Comparison of ENCODE assay signal across 24 cellular contexts in the genomic region with DNA sequence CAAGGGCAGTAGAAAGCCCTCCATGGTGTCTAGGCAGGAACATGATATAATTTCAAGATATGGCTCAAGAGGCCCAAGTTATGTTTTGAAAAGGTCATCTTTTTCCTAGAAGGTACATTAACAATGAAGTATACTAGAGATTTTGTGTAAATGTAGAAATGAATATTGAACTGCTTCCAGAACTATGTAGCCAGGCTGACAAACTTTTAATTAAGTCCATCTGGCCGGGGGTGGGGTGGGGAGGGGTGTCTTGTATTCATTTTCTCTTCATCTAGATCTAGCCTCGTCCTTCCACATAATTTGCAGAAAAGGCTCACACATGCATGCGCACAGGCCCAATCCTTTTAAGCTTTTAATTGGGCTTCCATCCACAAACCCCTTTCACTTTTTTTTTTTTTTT.
"Had no signal": no experiment of that assay in that cellular context is flagged by ENCODE, and none has a peak within 500 bp of the region (broad histone marks: within the 10 kb centered on the region; RNA-seq: fewer than 3 reads in every experiment).

No MANE protein-coding gene starts in this region.

- H3K36me3 ChIP-seq: colonic mucosa, esophagus squamous epithelium, gastrocnemius medialis, left lung, lower lobe of right lung had no signal

- H3K27me3 ChIP-seq: colonic mucosa, gastrocnemius medialis, heart right ventricle, left lung had no signal

- ATAC-seq: effector memory CD8-positive, alpha-beta T cell; esophagus mucosa; gastrocnemius medialis; heart right ventricle; left cardiac atrium; left lung; left ventricle myocardium superior; lower lobe of right lung; mucosa of descending colon had no signal

- H3K4me1 ChIP-seq: colonic mucosa, gastrocnemius medialis, heart right ventricle, left lung, lower lobe of right lung had no signal

- H3K4me3 ChIP-seq: colonic mucosa, esophagus squamous epithelium, gastrocnemius medialis, heart right ventricle, left lung, lower lobe of right lung, mucosa of descending colon had no signal

- H3K27ac Mint-ChIP-seq: dendritic cell treated with granulocyte-macrophage colony-stimulating factor and Interleukin-4, amounts not matched to agents 40 ng/mL and 50 ng/mL, for 4 days; effector memory CD8-positive, alpha-beta T cell; endodermal cell; mesothelial cell of epicardium had no signal

- H3K9me3 ChIP-seq: colonic mucosa, esophagus squamous epithelium, gastrocnemius medialis, lower lobe of right lung, mucosa of descending colon had no signal

- H3K9me3 Mint-ChIP-seq: dendritic cell treated with granulocyte-macrophage colony-stimulating factor and Interleukin-4, amounts not matched to agents 40 ng/mL and 50 ng/mL, for 4 days; effector memory CD8-positive, alpha-beta T cell; mesothelial cell of epicardium had no signal

- H3K4me3 Mint-ChIP-seq: dendritic cell treated with granulocyte-macrophage colony-stimulating factor and Interleukin-4, amounts not matched to agents 40 ng/mL and 50 ng/mL, for 4 days; effector memory CD8-positive, alpha-beta T cell; endodermal cell; mesothelial cell of epicardium had no signal

- DNase-seq: cerebellar nuclear complex; colonic mucosa; cortex of kidney; effector CD8-positive, alpha-beta T cell; effector memory CD8-positive, alpha-beta T cell; endodermal cell; erythroblast; esophagus squamous epithelium; foreskin melanocyte; gastrocnemius medialis; glutamatergic neuron; head of caudate nucleus; heart right ventricle; hippocampal formation; left cardiac atrium; left lung; left ventricle myocardium superior; lower lobe of right lung; mesenchymal stem cell; mucosa of descending colon had no signal

- H3K27me3 Mint-ChIP-seq: dendritic cell treated with granulocyte-macrophage colony-stimulating factor and Interleukin-4, amounts not matched to agents 40 ng/mL and 50 ng/mL, for 4 days; effector memory CD8-positive, alpha-beta T cell had no signal

- H3K27ac ChIP-seq: colonic mucosa, epithelial cell of prostate, esophagus squamous epithelium, gastrocnemius medialis, heart right ventricle, left lung, lower lobe of right lung had no signal
